In the genomic region with DNA sequence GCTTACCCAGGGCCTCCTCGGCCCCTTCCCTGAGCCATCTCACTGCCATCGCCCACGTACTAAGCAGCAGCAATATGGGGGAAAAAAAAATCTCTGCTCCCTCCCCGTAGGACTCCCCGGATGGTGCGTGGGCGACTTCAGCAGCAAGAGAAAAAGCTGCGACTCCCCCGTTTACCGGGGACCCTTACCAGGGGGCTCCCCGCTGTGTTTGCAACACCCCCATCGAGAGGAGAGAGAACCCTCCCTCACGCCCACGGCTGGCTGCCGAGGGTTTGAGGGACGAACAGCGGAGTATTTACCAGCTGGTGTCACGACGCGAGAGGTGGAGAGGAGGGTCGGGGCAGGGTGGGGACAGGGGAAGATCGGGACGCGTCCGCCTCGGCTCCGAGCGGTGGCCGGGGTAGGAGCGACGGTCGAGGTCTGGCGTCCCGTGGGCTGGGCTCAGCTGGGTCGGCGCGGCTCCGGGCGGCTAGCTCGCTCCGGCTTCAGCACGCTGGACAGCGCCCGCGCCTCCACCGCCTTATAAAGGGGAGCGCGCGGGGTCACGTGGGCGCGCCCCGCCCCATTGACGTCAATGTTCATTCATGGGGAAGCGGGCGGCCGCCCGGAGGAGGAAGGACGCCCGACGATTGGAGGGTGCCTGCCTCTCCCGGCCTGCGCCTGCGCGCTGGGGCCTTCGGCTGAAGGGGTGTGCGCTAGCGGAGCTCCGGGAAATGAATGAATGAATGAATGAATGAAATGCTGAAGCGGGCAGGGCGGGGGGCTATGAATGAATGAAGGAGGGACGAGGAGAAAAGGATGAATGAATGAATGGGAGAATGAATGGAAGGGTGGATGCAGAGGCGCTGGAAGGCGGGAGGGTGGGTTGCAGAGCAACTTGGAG, we compare ENCODE assay signal across 1 cellular context.
TF ChIP-seq lines count a peak whose summit lies in the region.

VGF (minus strand) TSS at position 495 of the 883 bp plus-strand sequence. CDS start 726 bp downstream, outside the sequence.

TF ChIP-seq in HEK293, 187 proteins besides CTCF, POLR2A, EP300 and RAD21 (continued from another document):
- TF ChIP-seq, protein P1, sequence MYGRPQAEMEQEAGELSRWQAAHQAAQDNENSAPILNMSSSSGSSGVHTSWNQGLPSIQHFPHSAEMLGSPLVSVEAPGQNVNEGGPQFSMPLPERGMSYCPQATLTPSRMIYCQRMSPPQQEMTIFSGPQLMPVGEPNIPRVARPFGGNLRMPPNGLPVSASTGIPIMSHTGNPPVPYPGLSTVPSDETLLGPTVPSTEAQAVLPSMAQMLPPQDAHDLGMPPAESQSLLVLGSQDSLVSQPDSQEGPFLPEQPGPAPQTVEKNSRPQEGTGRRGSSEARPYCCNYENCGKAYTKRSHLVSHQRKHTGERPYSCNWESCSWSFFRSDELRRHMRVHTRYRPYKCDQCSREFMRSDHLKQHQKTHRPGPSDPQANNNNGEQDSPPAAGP (tag by site-specific recombination; IDR thresholded peaks at IDR 0.05), result peak; percentile 82
- no peak for TF ChIP-seq ZSCAN16 (tag by site-specific recombination; IDR thresholded peaks at IDR 0.05)
- TF ChIP-seq ZSCAN4 (tag by site-specific recombination; IDR thresholded peaks at IDR 0.05), result 0 out of 2 replicates have a peak, but pooled peaks have one; percentile 53
- no peak for TF ChIP-seq ZNF768 (tag by site-specific recombination; IDR thresholded peaks at IDR 0.05)
- TF ChIP-seq SCRT1 (tag by site-specific recombination; IDR thresholded peaks at IDR 0.05; ENCODE audit: borderline replicate concordance), result no peak
- TF ChIP-seq ZNF777 (tag by site-specific recombination; IDR thresholded peaks at IDR 0.05; ENCODE audit: borderline replicate concordance), result no peak
- TF ChIP-seq ZNF211 (tag by site-specific recombination; IDR thresholded peaks at IDR 0.05; ENCODE audit: low read depth), result no peak
- peak; percentile 53; the same call in 1 of the 2 replicates for TF ChIP-seq WT1 (tag by site-specific recombination; IDR thresholded peaks at IDR 0.05)
- TF ChIP-seq IKZF3 (tag by site-specific recombination; IDR thresholded peaks at IDR 0.05), result no peak
- no peak for TF ChIP-seq ZNF555 (tag by site-specific recombination; conservative IDR thresholded peaks at IDR 0.05)
- TF ChIP-seq ELK4 (IDR thresholded peaks at IDR 0.05; ENCODE audit: borderline replicate concordance, low read depth, low read length), result no peak
- no peak for TF ChIP-seq ZNF146 (tag by site-specific recombination; IDR thresholded peaks at IDR 0.05)
- peak; percentile 100 for TF ChIP-seq REST (tag by site-specific recombination; IDR thresholded peaks at IDR 0.05)
- TF ChIP-seq ZNF16 (tag by site-specific recombination; IDR thresholded peaks at IDR 0.05; ENCODE audit: low read depth), result no peak
- TF ChIP-seq ZNF214 (tag by site-specific recombination; IDR thresholded peaks at IDR 0.05; ENCODE audit: borderline replicate concordance), result no peak
- TF ChIP-seq, protein P2, sequence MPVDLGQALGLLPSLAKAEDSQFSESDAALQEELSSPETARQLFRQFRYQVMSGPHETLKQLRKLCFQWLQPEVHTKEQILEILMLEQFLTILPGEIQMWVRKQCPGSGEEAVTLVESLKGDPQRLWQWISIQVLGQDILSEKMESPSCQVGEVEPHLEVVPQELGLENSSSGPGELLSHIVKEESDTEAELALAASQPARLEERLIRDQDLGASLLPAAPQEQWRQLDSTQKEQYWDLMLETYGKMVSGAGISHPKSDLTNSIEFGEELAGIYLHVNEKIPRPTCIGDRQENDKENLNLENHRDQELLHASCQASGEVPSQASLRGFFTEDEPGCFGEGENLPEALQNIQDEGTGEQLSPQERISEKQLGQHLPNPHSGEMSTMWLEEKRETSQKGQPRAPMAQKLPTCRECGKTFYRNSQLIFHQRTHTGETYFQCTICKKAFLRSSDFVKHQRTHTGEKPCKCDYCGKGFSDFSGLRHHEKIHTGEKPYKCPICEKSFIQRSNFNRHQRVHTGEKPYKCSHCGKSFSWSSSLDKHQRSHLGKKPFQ (tag by site-specific recombination; IDR thresholded peaks at IDR 0.05), result no peak
